In genomic region chr1:241900381-241900780, GRCh38 we compare ENCODE assay signal across 8 cellular contexts. TPM values are rescaled to one million over a fixed set of nuclear protein-coding genes. Genes with fewer than 3 reads are reported as not detected.
"Had no signal": no experiment of that assay in that cellular context is flagged by ENCODE, and none has a peak within 500 bp of the region (broad histone marks: within the 10 kb centered on the region; RNA-seq: fewer than 3 reads in every experiment).

No MANE protein-coding gene starts in this region.

- FAIRE-seq: HTR-8/SVneo had no signal

- H3K27ac ChIP-seq: HL-60 had no signal

- DNase-seq: IMR-90, KBM-7, KG1 had no signal

RNA-seq across cellular contexts. Expression of gene BECN2, which starts 57.2 kb away (rescaled TPM):
- total RNA-seq: HT-29, HT1080, IMR-90 had no signal
- polyA plus RNA-seq: IgD-negative memory B cell, IMR-90 had no signal
